18 cellular contexts compared by ENCODE assay signal in genomic region chr16:64534180-64534780, GRCh38.
"Had no signal": no experiment of that assay in that cellular context is flagged by ENCODE, and none has a peak within 500 bp of the region (broad histone marks: within the 10 kb centered on the region; RNA-seq: fewer than 3 reads in every experiment).

No MANE protein-coding gene starts in this region.

- H3K27me3 Mint-ChIP-seq: activated CD4-positive, alpha-beta T cell treated with anti-CD3 and anti-CD28 coated beads, Interleukin-2, amount 10 ng/mL, durations not matched to agents 7 days and 5 days; activated naive CD4-positive, alpha-beta T cell treated with anti-CD3 and anti-CD28 coated beads, Interleukin-2, amount 50 U/mL, for 24 hours; stimulated activated naive B cell treated with anti-CD40 and anti-IgM and Interleukin-4, amounts not matched to agents 10 μg/mL and 1 μg/mL and 100 μg/mL, for 72 hours had no signal

- H3K4me1 Mint-ChIP-seq: activated CD4-positive, alpha-beta T cell treated with anti-CD3 and anti-CD28 coated beads, Interleukin-2, amount 10 ng/mL, durations not matched to agents 7 days and 5 days; activated naive CD4-positive, alpha-beta T cell treated with anti-CD3 and anti-CD28 coated beads, Interleukin-2, amount 50 U/mL, for 24 hours; natural killer cell; stimulated activated naive B cell treated with anti-CD40 and anti-IgM and Interleukin-4, amounts not matched to agents 10 μg/mL and 1 μg/mL and 100 μg/mL, for 72 hours had no signal

- H3K9me3 ChIP-seq: thoracic aorta, upper lobe of left lung had no signal

- DNase-seq: activated CD4-positive, alpha-beta T cell treated with anti-CD3 and anti-CD28 coated beads, Interleukin-2, amount 10 ng/mL, durations not matched to agents 7 days and 5 days; activated CD8-positive, alpha-beta memory T cell treated with anti-CD3 and anti-CD28 coated beads, Interleukin-2, amount 50 U/mL, for 4 hours; activated gamma-delta T cell; activated T-cell treated with anti-CD3 and anti-CD28 coated beads, Interleukin-2, amount 50 U/mL, for 72 hours; effector CD4-positive, alpha-beta T cell; left cardiac atrium; mesenchymal stem cell; natural killer cell; posterior cingulate gyrus; stimulated activated naive B cell treated with anti-CD40 and anti-IgM and Interleukin-4, amounts not matched to agents 10 μg/mL and 1 μg/mL and 100 μg/mL, for 72 hours; T-helper 1 cell; T1000; upper lobe of left lung had no signal

- H3K27ac Mint-ChIP-seq: activated CD4-positive, alpha-beta T cell treated with anti-CD3 and anti-CD28 coated beads, Interleukin-2, amount 10 ng/mL, durations not matched to agents 7 days and 5 days; activated naive CD4-positive, alpha-beta T cell treated with anti-CD3 and anti-CD28 coated beads, Interleukin-2, amount 50 U/mL, for 24 hours; activated T-cell treated with anti-CD3 and anti-CD28 coated beads, Interleukin-2, amount 50 U/mL, for 72 hours; natural killer cell; stimulated activated naive B cell treated with anti-CD40 and anti-IgM and Interleukin-4, amounts not matched to agents 10 μg/mL and 1 μg/mL and 100 μg/mL, for 72 hours had no signal

- H3K4me3 ChIP-seq: thoracic aorta, upper lobe of left lung had no signal

- ATAC-seq: activated CD4-positive, CD25-positive, alpha-beta regulatory T cell treated with anti-CD3 and anti-CD28 coated beads, Interleukin-2, amount 50 U/mL, for 24 hours; activated T-cell treated with anti-CD3 and anti-CD28 coated beads, Interleukin-2, amount 50 U/mL, for 72 hours; esophagus mucosa; left cardiac atrium; natural killer cell; stimulated activated naive B cell treated with anti-CD40 and anti-IgM and Interleukin-4, amounts not matched to agents 10 μg/mL and 1 μg/mL and 100 μg/mL, for 72 hours had no signal

- H3K36me3 Mint-ChIP-seq: activated naive CD4-positive, alpha-beta T cell treated with anti-CD3 and anti-CD28 coated beads, Interleukin-2, amount 50 U/mL, for 24 hours; stimulated activated naive B cell treated with anti-CD40 and anti-IgM and Interleukin-4, amounts not matched to agents 10 μg/mL and 1 μg/mL and 100 μg/mL, for 72 hours had no signal

- H3K27me3 ChIP-seq: upper lobe of left lung had no signal

- H3K4me1 ChIP-seq: upper lobe of left lung had no signal

- H3K27ac ChIP-seq: thoracic aorta, upper lobe of left lung had no signal

- FAIRE-seq: islet of Langerhans had no signal

- H3K36me3 ChIP-seq: thoracic aorta, upper lobe of left lung had no signal

- H3K4me3 Mint-ChIP-seq: activated CD4-positive, alpha-beta T cell treated with anti-CD3 and anti-CD28 coated beads, Interleukin-2, amount 10 ng/mL, durations not matched to agents 7 days and 5 days; activated naive CD4-positive, alpha-beta T cell treated with anti-CD3 and anti-CD28 coated beads, Interleukin-2, amount 50 U/mL, for 24 hours; activated T-cell treated with anti-CD3 and anti-CD28 coated beads, Interleukin-2, amount 50 U/mL, for 72 hours; natural killer cell; stimulated activated naive B cell treated with anti-CD40 and anti-IgM and Interleukin-4, amounts not matched to agents 10 μg/mL and 1 μg/mL and 100 μg/mL, for 72 hours had no signal
